In genomic region chr10:114256041-114256765, GRCh38 we compare ENCODE assay signal across 34 cellular contexts. TPM values are rescaled to one million over a fixed set of nuclear protein-coding genes. Genes with fewer than 3 reads are reported as not detected.
"Had no signal": no experiment of that assay in that cellular context is flagged by ENCODE, and none has a peak within 500 bp of the region (broad histone marks: within the 10 kb centered on the region; RNA-seq: fewer than 3 reads in every experiment).

No MANE protein-coding gene starts in this region.

- H3K4me1 ChIP-seq: adrenal gland, ascending aorta, breast epithelium, colonic mucosa had no signal

- H3K36me3 ChIP-seq: adrenal gland, ascending aorta, breast epithelium, cardiac muscle cell, colonic mucosa, esophagus muscularis mucosa, gastrocnemius medialis, heart left ventricle, WERI-Rb-1 had no signal

- H3K9me3 ChIP-seq: adrenal gland, ascending aorta, breast epithelium, colonic mucosa, esophagus muscularis mucosa, gastrocnemius medialis, heart left ventricle had no signal

- DNase-seq: activated B cell treated with CpG ODN at 0.5 μM for 24 hours; activated CD4-positive, alpha-beta T cell treated with anti-CD3 and anti-CD28 coated beads for 48 hours; activated CD4-positive, alpha-beta T cell treated with anti-CD3 and anti-CD28 coated beads, Interleukin-2, amount 50 U/mL, for 1 hour; activated CD4-positive, alpha-beta T cell treated with anti-CD3 and anti-CD28 coated beads, Interleukin-2, amount 50 U/mL, for 48 hours; activated CD8-positive, alpha-beta memory T cell treated with anti-CD3 and anti-CD28 coated beads for 24 hours; activated CD8-positive, alpha-beta memory T cell treated with anti-CD3 and anti-CD28 coated beads, Interleukin-2, amount 50 U/mL, for 4 hours; activated CD8-positive, alpha-beta T cell treated with anti-CD3 and anti-CD28 coated beads for 36 hours; activated effector memory CD4-positive, alpha-beta T cell treated with anti-CD3 and anti-CD28 coated beads, Interleukin-2, amount 50 U/mL, for 16 hours; activated naive CD4-positive, alpha-beta T cell treated with anti-CD3 and anti-CD28 coated beads for 36 hours; activated naive CD8-positive, alpha-beta T cell treated with anti-CD3 and anti-CD28 coated beads for 36 hours; activated naive CD8-positive, alpha-beta T cell treated with anti-CD3 and anti-CD28 coated beads, Interleukin-2, amount 50 U/mL, for 24 hours; activated T-cell treated with anti-CD3 and anti-CD28 coated beads, Interleukin-2, amount 50 U/mL, for 1 hour; activated T-cell treated with anti-CD3 and anti-CD28 coated beads, Interleukin-2, amount 50 U/mL, for 48 hours; adrenal gland; central memory CD4-positive, alpha-beta T cell; cerebellar nuclear complex; colonic mucosa; effector memory CD4-positive, alpha-beta T cell; erythroblast; foreskin keratinocyte; gastrocnemius medialis; glutamatergic neuron; heart left ventricle; T-helper 1 cell; T-helper 17 cell; T1000; WERI-Rb-1 had no signal

- H3K4me3 ChIP-seq: adrenal gland, ascending aorta, breast epithelium, cardiac muscle cell, colonic mucosa, esophagus muscularis mucosa, gastrocnemius medialis, heart left ventricle had no signal

- H3K27ac ChIP-seq: adrenal gland, ascending aorta, breast epithelium, cardiac muscle cell, colonic mucosa, esophagus muscularis mucosa, foreskin keratinocyte, gastrocnemius medialis, heart left ventricle, WERI-Rb-1 had no signal

- H3K27me3 ChIP-seq: adrenal gland, ascending aorta, breast epithelium, cardiac muscle cell, colonic mucosa, foreskin keratinocyte, gastrocnemius medialis, heart left ventricle had no signal

RNA-seq across cellular contexts. Expression of gene VWA2, which starts 17.1 kb away (rescaled TPM):
- total RNA-seq: activated B cell treated with CpG ODN at 0.5 μM for 24 hours; activated CD8-positive, alpha-beta T cell treated with anti-CD3 and anti-CD28 coated beads for 36 hours; activated naive CD4-positive, alpha-beta T cell treated with anti-CD3 and anti-CD28 coated beads for 36 hours; activated naive CD8-positive, alpha-beta T cell treated with anti-CD3 and anti-CD28 coated beads for 36 hours; activated T-helper 1 cell treated with anti-CD3 and anti-CD28 coated beads, Interleukin-12 subunit alpha, Interleukin-12 subunit beta, Interleukin-2, Interleukin-4 antibody, amounts not matched to agents 30 ng/mL and 10 ng/mL and 1 ng/mL, durations not matched to agents 14 hours and 24 hours and 36 hours; activated T-helper 2 cell treated with anti-CD3 and anti-CD28 coated beads, Interferon-gamma antibody, Interleukin-2, Interleukin-4, amounts not matched to agents 10 μg/mL and 5 μg/mL and 100 μg/mL, durations not matched to agents 14 hours and 24 hours and 36 hours; ascending aorta; cardiac muscle cell; dermis microvascular lymphatic vessel endothelial cell; T-helper 17 cell had no signal
